Comparison of ENCODE assay signal across 8 cellular contexts in genomic region chr3:45687828-45688193, GRCh38. TPM values are rescaled to one million over a fixed set of nuclear protein-coding genes. Genes with fewer than 3 reads are reported as not detected.
DNase-seq lines count a peak whose midpoint lies in the region; ATAC-seq, FAIRE-seq and TF ChIP-seq lines count a peak whose summit lies in the region.

No MANE protein-coding gene starts in this region.

- DNase-seq in left ventricle myocardium inferior (no peak), left ventricle myocardium superior (no peak), kidney (no peak), vagina (ENCODE audit: extremely low spot score in 2 of 2) (no peak), hypothalamus (lab: John Stamatoyannopoulos, UW) (no peak), pancreas (no peak)

- H3K27ac ChIP-seq in left ventricle myocardium inferior (replicated peaks), result no peak overlapping the region
- no peak overlapping the region for H3K27ac ChIP-seq in kidney (ENCODE audit: low read depth in 2 of 2, low read length in 2 of 2)
- H3K27ac ChIP-seq in vagina, result no peak overlapping the region
- H3K27ac ChIP-seq in pancreas, result no peak overlapping the region

- FAIRE-seq in kidney (lab: Jason Lieb, UNC), result no peak
- FAIRE-seq in pancreas (lab: Jason Lieb, UNC), result no peak

- H3K36me3 Mint-ChIP-seq in activated T-helper 17 cell treated with anti-CD3 and anti-CD28 coated beads, Interleukin-2, amount 50 U/mL, for 72 hours (ENCODE audit: low read depth), result peaks cover 36% of the 10 kb centered on the region

- TF ChIP-seq CTCF in left ventricle myocardium inferior (IDR thresholded peaks at IDR 0.05; ENCODE audit: borderline replicate concordance) (no peak), kidney (IDR thresholded peaks at IDR 0.05; ENCODE audit: borderline replicate concordance, extremely low read depth, insufficient read depth) (no peak), vagina (IDR thresholded peaks at IDR 0.05) (no peak), pancreas (IDR thresholded peaks at IDR 0.05) (no peak)

- H3K4me3 Mint-ChIP-seq in activated T-helper 17 cell treated with anti-CD3 and anti-CD28 coated beads, Interleukin-2, amount 50 U/mL, for 72 hours, result peak overlapping the region; percentile 85

- H3K27me3 ChIP-seq in left ventricle myocardium inferior (ENCODE audit: low read depth) (no peaks in the 10 kb centered on the region), vagina (no peaks in the 10 kb centered on the region), pancreas (no peaks in the 10 kb centered on the region)

- H3K4me1 ChIP-seq in left ventricle myocardium inferior (peaks cover 62% of the 10 kb centered on the region), kidney (ENCODE audit: control insufficient read depth in 1 of 2, insufficient read depth in 1 of 2, low read depth in 1 of 2, low read length in 2 of 2) (peaks cover 18 to 25% of the 10 kb centered on the region in 2 donors), vagina (peaks cover 30% of the 10 kb centered on the region), pancreas (peaks cover 10 to 23% (median 20%) of the 10 kb centered on the region in 3 donors)

- no peak for ATAC-seq in left ventricle myocardium superior
- ATAC-seq in activated T-helper 17 cell treated with anti-CD3 and anti-CD28 coated beads, Interleukin-2, amount 50 U/mL, for 72 hours (replicated peaks), result no peak
- no peak for ATAC-seq in HG03457 (IDR thresholded peaks at IDR 0.05; ENCODE audit: unreplicated experiment)
- no peak for ATAC-seq in pancreas

- no peaks in the 10 kb centered on the region for H3K9me3 Mint-ChIP-seq in activated T-helper 17 cell treated with anti-CD3 and anti-CD28 coated beads, Interleukin-2, amount 50 U/mL, for 72 hours

- H3K27ac Mint-ChIP-seq in activated T-helper 17 cell treated with anti-CD3 and anti-CD28 coated beads, Interleukin-2, amount 50 U/mL, for 72 hours, result no peak overlapping the region

- no peak for TF ChIP-seq POLR2A in vagina (IDR thresholded peaks at IDR 0.05)

- intact Hi-C loops in left ventricle myocardium inferior (cut with micrococcal nuclease), result no loop called here
- intact Hi-C loops in left ventricle myocardium superior (cut with micrococcal nuclease), result no loop called here
- intact Hi-C loops in kidney (cut with DNase I), result no loop called here
- intact Hi-C loops in vagina (cut with DNase I), result no loop called here
- intact Hi-C loops in pancreas (cut with DNase I), result no loop called here

- WGBS in pancreas, 2 donors, result 33 to 38% methylated on average over 4 of the region's 4 CpGs

- peaks cover 42% of the 10 kb centered on the region for H3K4me1 Mint-ChIP-seq in activated T-helper 17 cell treated with anti-CD3 and anti-CD28 coated beads, Interleukin-2, amount 50 U/mL, for 72 hours

- peak overlapping the region; percentile 72 for H3K4me3 ChIP-seq in left ventricle myocardium inferior
- H3K4me3 ChIP-seq in kidney (ENCODE audit: low read length in 2 of 2), result peak overlapping the region; percentile 64 to 96
- peak overlapping the region; percentile 81 to 84 for H3K4me3 ChIP-seq in vagina
- H3K4me3 ChIP-seq in pancreas, result no peak overlapping the region

- no peak overlapping the region for H3K9ac ChIP-seq in kidney (ENCODE audit: low read length in 2 of 2)

- H3K36me3 ChIP-seq in left ventricle myocardium inferior (peaks cover 10% of the 10 kb centered on the region), kidney (ENCODE audit: control insufficient read depth in 1 of 2, insufficient read depth in 2 of 2, low read length in 2 of 2) (peaks cover 0 to 2% of the 10 kb centered on the region in 2 donors), vagina (no peaks in the 10 kb centered on the region), pancreas (no peaks in the 10 kb centered on the region)

- no peaks in the 10 kb centered on the region for H3K27me3 Mint-ChIP-seq in activated T-helper 17 cell treated with anti-CD3 and anti-CD28 coated beads, Interleukin-2, amount 50 U/mL, for 72 hours

- H3K9me3 ChIP-seq in left ventricle myocardium inferior (replicated peaks) (peaks cover 4% of the 10 kb centered on the region), kidney (ENCODE audit: control insufficient read depth in 1 of 2, low read length in 2 of 2) (no peaks in the 10 kb centered on the region), vagina (no peaks in the 10 kb centered on the region), pancreas (no peaks in the 10 kb centered on the region)

RNA-seq across cellular contexts. Expression of gene SACM1L, which starts 1.4 kb away (rescaled TPM):
- 20.9 TPM for total RNA-seq in left ventricle myocardium inferior
- 23.6 TPM for total RNA-seq in left ventricle myocardium superior
- 10 to 100 TPM; 49.2 to 57.4 TPM for total RNA-seq in activated T-helper 17 cell treated with anti-CD3 and anti-CD28 coated beads, Interleukin-2, amount 50 U/mL, for 72 hours
- total RNA-seq in kidney, result 53.1 TPM
- 27.1 TPM for polyA plus RNA-seq in kidney (ENCODE audit: insufficient read depth, low read depth, low replicate concordance)
- total RNA-seq in vagina, result 32.7 TPM
- 10 to 100 TPM; 15.4 to 29.8 (median 18.4) TPM for total RNA-seq in pancreas
- 10 to 100 TPM; 18.3 to 28.9 TPM for polyA plus RNA-seq in pancreas

Comparison
In these comparisons a context has a peak if more than half of its experiments do, and no peak if none do; other contexts are left out.
1. H3K4me3 ChIP-seq: peak in left ventricle myocardium inferior (single experiment), kidney (2 of 2) and vagina (2 of 2); none in pancreas (0 of 4).